In genomic region chr22:44592466-44593180, GRCh38 we compare ENCODE assay signal across 14 cellular contexts.
A peak's percentile ranks its signal among the peaks of the same experiment; 100 is the strongest.
DNase-seq lines count a peak whose midpoint lies in the region; ATAC-seq, FAIRE-seq and TF ChIP-seq lines count a peak whose summit lies in the region.
"Had no signal": no experiment of that assay in that cellular context is flagged by ENCODE, and none has a peak within 500 bp of the region (broad histone marks: within the 10 kb centered on the region; RNA-seq: fewer than 3 reads in every experiment).

No MANE protein-coding gene starts in this region.

- H3K36me3 ChIP-seq in IMR-90 (ENCODE audit: control insufficient read depth, insufficient read depth, low read length) (no peaks in the 10 kb centered on the region), bronchial epithelial cell (ENCODE audit: control insufficient read depth, insufficient read depth, low read length) (no peaks in the 10 kb centered on the region), neural cell (ENCODE audit: insufficient read depth, low read length) (no peaks in the 10 kb centered on the region), OCI-LY7 (ENCODE audit: insufficient read depth, low read length) (no peaks in the 10 kb centered on the region)
- H3K36me3 ChIP-seq: BLaER1 treated with 17β-estradiol and CSF1 and Interleukin-3, amounts not matched to agents 10 nM and 100 nM had no signal

- H3K27me3 ChIP-seq in IMR-90 (ENCODE audit: control insufficient read depth, insufficient read depth, low read length) (0 out of 2 replicates have a peak, but pooled peaks cover 6% of the 10 kb centered on the region), bronchial epithelial cell (ENCODE audit: control insufficient read depth, insufficient read depth, low read length) (peaks cover 7% of the 10 kb centered on the region), neural cell (ENCODE audit: insufficient read depth, low read depth, low read length) (no peaks in the 10 kb centered on the region)

- in situ Hi-C loops in IMR-90 (cut with MboI; ENCODE audit: low sequenced_read_pairs) (no loop called here), ACHN (cut with HindIII; ENCODE audit: low pct_ligation_motif_present, low pct_unique_long_range_greater_than_20kb, low sequenced_read_pairs) (no loop called here)

- H3K27ac ChIP-seq in IMR-90 (ENCODE audit: insufficient read depth, low read length) (no peak overlapping the region), neural cell (ENCODE audit: low read length) (peak overlapping the region; percentile 21), OCI-LY7 (ENCODE audit: low read depth, low read length, poor library complexity, severe bottlenecking) (no peak overlapping the region)
- H3K27ac ChIP-seq: BLaER1 treated with 17β-estradiol and CSF1 and Interleukin-3, amounts not matched to agents 10 nM and 100 nM; HL-60 had no signal

- H3K9me2 ChIP-seq in neural cell (ENCODE audit: insufficient read depth, low read length), result no peaks in the 10 kb centered on the region
- no peaks in the 10 kb centered on the region for H3K9me2 ChIP-seq in OCI-LY7 (ENCODE audit: insufficient read depth, low read length)

- no peak for TF ChIP-seq RAD21 in IMR-90 (IDR thresholded peaks at IDR 0.05; ENCODE audit: low read length)
- no peak for TF ChIP-seq RAD21 in neural cell (conservative IDR thresholded peaks at IDR 0.05)

- no peak overlapping the region for H2BK15ac ChIP-seq in IMR-90 (ENCODE audit: low read depth, low read length)

- H3K14ac ChIP-seq in IMR-90 (replicated peaks; ENCODE audit: low read depth, low read length), result no peak overlapping the region

- no peaks in the 10 kb centered on the region for H3K9me1 ChIP-seq in IMR-90 (ENCODE audit: insufficient read depth, low read length)

- no peak overlapping the region for H3K23ac ChIP-seq in IMR-90 (ENCODE audit: low read depth, low read length)

- 100% methylated on average over 1 of the region's 10 CpGs; no CpG with 5 or more reads in 1 of the 2 experiments for WGBS in IMR-90 (ENCODE audit: extremely low coverage in 2 of 2, insufficient read length in 1 of 2), 2 experiments

- FAIRE-seq in bronchial epithelial cell (lab: Jason Lieb, UNC), result peak; percentile 72
- FAIRE-seq: A204.1 had no signal

- H3K56ac ChIP-seq in IMR-90 (ENCODE audit: extremely low read depth, insufficient read depth, low read length), result no peak overlapping the region

- H3K4ac ChIP-seq in IMR-90 (ENCODE audit: low read depth, low read length), result no peak overlapping the region

- no peak overlapping the region for H4K8ac ChIP-seq in IMR-90 (ENCODE audit: low read depth in 2 of 2, low read length in 2 of 2)

- no peak for TF ChIP-seq EP300 in neural cell (conservative IDR thresholded peaks at IDR 0.05; ENCODE audit: poor library complexity, severe bottlenecking)

- H2BK20ac ChIP-seq in IMR-90 (ENCODE audit: low read depth, low read length), result no peak overlapping the region

- dilution Hi-C loops in IMR-90 (cut with HindIII; ENCODE audit: low sequenced_read_pairs, unreplicated experiment), result no loop called here

- no peak for TF ChIP-seq POLR2A in IMR-90 (IDR thresholded peaks at IDR 0.05; ENCODE audit: low read depth, low read length)

- peak overlapping the region; percentile 16 for H2AK9ac ChIP-seq in IMR-90 (replicated peaks; ENCODE audit: low read depth, low read length, poor library complexity)

- no peak overlapping the region for H3K4me3 ChIP-seq in IMR-90 (ENCODE audit: insufficient read depth, low read depth, low read length)
- H3K4me3 ChIP-seq in bronchial epithelial cell (ENCODE audit: low read depth, low read length), result no peak overlapping the region
- no peak overlapping the region for H3K4me3 ChIP-seq in neural cell (ENCODE audit: low read length)
- no peak overlapping the region for H3K4me3 ChIP-seq in OCI-LY7 (ENCODE audit: low read depth, low read length, poor library complexity, severe bottlenecking)
- H3K4me3 ChIP-seq: BLaER1 treated with 17β-estradiol and CSF1 and Interleukin-3, amounts not matched to agents 10 nM and 100 nM; GM23338 had no signal

- peak overlapping the region; percentile 6 for H2AFZ ChIP-seq in IMR-90 (replicated peaks; ENCODE audit: low read length, poor library complexity)
- H2AFZ ChIP-seq in neural cell (ENCODE audit: low read depth, low read length), result no peak overlapping the region
- no peak overlapping the region for H2AFZ ChIP-seq in OCI-LY7 (ENCODE audit: low read length)
- H2AFZ ChIP-seq: GM23338 had no signal

- H3K79me1 ChIP-seq in IMR-90 (ENCODE audit: low read depth in 1 of 2, low read length in 2 of 2), result no peaks in the 10 kb centered on the region

- H2AK5ac ChIP-seq in IMR-90 (ENCODE audit: low read depth, low read length), result no peak overlapping the region

- no peak for DNase-seq in IMR-90
- no peak for DNase-seq in bronchial epithelial cell (ENCODE audit: low read depth)
- DNase-seq in AML-193 (lab: John Stamatoyannopoulos, UW), result no peak
- no peak for DNase-seq in NCI-H128 (lab: John Stamatoyannopoulos, UW; ENCODE audit: unreplicated experiment)
- no peak for DNase-seq in ACHN
- DNase-seq in OCI-LY7 (ENCODE audit: low spot score), result no peak
- DNase-seq: CD4-positive, CD25-positive, alpha-beta regulatory T cell; DMS53; GF-D8 had no signal

- no peak for ATAC-seq in IMR-90 (ENCODE audit: low read depth)
- ATAC-seq: GM23338 had no signal

- BruUV-seq in IMR-90 (replicated peaks; lab: Mats Ljungman, UMichigan), result no TSS peak
- no TSS peak for BruUV-seq in OCI-LY7 (replicated peaks; lab: Mats Ljungman, UMichigan)

- POLR2A ChIA-PET in IMR-90 (lab: Charles Lee; ENCODE audit: unreplicated experiment), result no interaction called here
- POLR2A ChIA-PET in OCI-LY7 (lab: Charles Lee), result no interaction called here

- H4K91ac ChIP-seq in IMR-90 (ENCODE audit: insufficient read depth, low read depth, low read length), result no peak overlapping the region

- CTCF ChIA-PET in IMR-90 (lab: Yijun Ruan, JAX), result no interaction called here
- CTCF ChIA-PET in OCI-LY7 (lab: Charles Lee; ENCODE audit: unreplicated experiment), result no interaction called here

- H3K4me1 ChIP-seq in IMR-90 (ENCODE audit: control insufficient read depth, insufficient read depth, low read length) (no peaks in the 10 kb centered on the region; the same call in 1 of the 2 replicates), OCI-LY7 (ENCODE audit: insufficient read depth, low read length, poor library complexity, severe bottlenecking) (no peaks in the 10 kb centered on the region)

- no peak overlapping the region for H4K5ac ChIP-seq in IMR-90 (ENCODE audit: low read depth, low read length)

- H3K9me3 ChIP-seq in IMR-90 (ENCODE audit: control insufficient read depth, insufficient read depth, low read length), result peaks cover 4% of the 10 kb centered on the region; the same call in 1 of the 2 replicates
- H3K9me3 ChIP-seq in neural cell (ENCODE audit: low read length), result no peaks in the 10 kb centered on the region
- no peaks in the 10 kb centered on the region for H3K9me3 ChIP-seq in OCI-LY7 (ENCODE audit: low read length)
- H3K9me3 ChIP-seq: BLaER1 treated with 17β-estradiol and CSF1 and Interleukin-3, amounts not matched to agents 10 nM and 100 nM had no signal

- no peak overlapping the region for H3K18ac ChIP-seq in IMR-90 (ENCODE audit: low read depth, low read length)

- H3K4me2 ChIP-seq in IMR-90 (ENCODE audit: low read depth, low read length) (no peak overlapping the region), neural cell (ENCODE audit: low read length) (no peak overlapping the region), OCI-LY7 (ENCODE audit: low read length) (no peak overlapping the region)
- H3K4me2 ChIP-seq: GM23338 had no signal

- no peaks in the 10 kb centered on the region for H3F3A ChIP-seq in neural cell (ENCODE audit: insufficient read depth, low read length, poor library complexity, severe bottlenecking)

- no peaks in the 10 kb centered on the region for H3K79me2 ChIP-seq in neural cell (replicated peaks; ENCODE audit: insufficient read depth, low read length)
- no peaks in the 10 kb centered on the region for H3K79me2 ChIP-seq in OCI-LY7 (ENCODE audit: insufficient read depth, low read depth, low read length)

- H4K20me1 ChIP-seq in IMR-90 (ENCODE audit: insufficient read depth, low read length) (no peaks in the 10 kb centered on the region), neural cell (ENCODE audit: insufficient read depth) (no peaks in the 10 kb centered on the region), OCI-LY7 (ENCODE audit: insufficient read depth, low read length) (no peaks in the 10 kb centered on the region)

- H2BK120ac ChIP-seq in IMR-90 (ENCODE audit: low read depth, low read length), result no peak overlapping the region

- TF ChIP-seq CTCF in IMR-90 (conservative IDR thresholded peaks at IDR 0.05; ENCODE audit: low read depth, low read length), result no peak
- no peak for TF ChIP-seq CTCF in bronchial epithelial cell (IDR thresholded peaks at IDR 0.05; ENCODE audit: insufficient read depth, low read length, severe bottlenecking)
- no peak for TF ChIP-seq CTCF in neural cell (IDR thresholded peaks at IDR 0.05; ENCODE audit: poor library complexity, severe bottlenecking)
- TF ChIP-seq CTCF in OCI-LY7 (conservative IDR thresholded peaks at IDR 0.05; ENCODE audit: low read length), result no peak

- H2BK5ac ChIP-seq in IMR-90 (ENCODE audit: low read depth, low read length, poor library complexity, severe bottlenecking), result no peak overlapping the region

- H3K9ac ChIP-seq in IMR-90 (ENCODE audit: low read depth, low read length) (no peak overlapping the region), neural cell (ENCODE audit: low read length) (no peak overlapping the region)
- H3K9ac ChIP-seq: BLaER1 treated with 17β-estradiol and CSF1 and Interleukin-3, amounts not matched to agents 10 nM and 100 nM had no signal

- intact Hi-C loops in IMR-90 (cut with micrococcal nuclease), result no loop called here
- intact Hi-C loops in OCI-LY7 (cut with micrococcal nuclease; ENCODE audit: unreplicated experiment), result no loop called here

TF ChIP-seq in IMR-90, 13 proteins besides CTCF, POLR2A, EP300 and RAD21 (continues in another document):
- TF ChIP-seq RCOR1 (IDR thresholded peaks at IDR 0.05; ENCODE audit: insufficient replicate concordance, low read length) (no peak), NFE2L2 (IDR thresholded peaks at IDR 0.05; ENCODE audit: low read depth, low read length) (no peak), BHLHE40 (IDR thresholded peaks at IDR 0.05; ENCODE audit: low read depth, low read length) (no peak), MAZ (IDR thresholded peaks at IDR 0.05; ENCODE audit: borderline replicate concordance, low read depth, low read length) (no peak), FOS (IDR thresholded peaks at IDR 0.05; ENCODE audit: low read depth, low read length) (no peak), SMC3 (IDR thresholded peaks at IDR 0.05; ENCODE audit: low read depth, low read length) (no peak)
